In genomic region chr13:32001392-32001768, GRCh38 we compare ENCODE assay signal across 8 cellular contexts. TPM values are rescaled to one million over a fixed set of nuclear protein-coding genes. Genes with fewer than 3 reads are reported as not detected.
DNase-seq lines count a peak whose midpoint lies in the region; ATAC-seq and TF ChIP-seq lines count a peak whose summit lies in the region.

No MANE protein-coding gene starts in this region.

- H3K4me1 ChIP-seq in foreskin keratinocyte: no peaks in the 10 kb centered on the region

- no peak overlapping the region for H3K27ac ChIP-seq in foreskin keratinocyte

- TF ChIP-seq CTCF in foreskin keratinocyte (conservative IDR thresholded peaks at IDR 0.05) (peak; percentile 65), retinal pigment epithelial cell (conservative IDR thresholded peaks at IDR 0.05; ENCODE audit: low read depth, low read length) (peak; percentile 67)

- ATAC-seq in GM19467 (IDR thresholded peaks at IDR 0.05; ENCODE audit: unreplicated experiment): peak; percentile 75
- peak; percentile 88 for ATAC-seq in HG03565 (IDR thresholded peaks at IDR 0.05; ENCODE audit: unreplicated experiment)
- ATAC-seq in foreskin keratinocyte: peak; percentile 83

- no peak overlapping the region for H3K4me3 ChIP-seq in retinal pigment epithelial cell (ENCODE audit: low read length)

- DNase-seq in NCI-H1417 (lab: John Stamatoyannopoulos, UW): peak in 2 of 3 experiments; percentile 1 to 34
- no peak for DNase-seq in NCI-H1417 treated with DMSO at 0.1 percent for 48 hours (lab: John Stamatoyannopoulos, UW)
- DNase-seq in SKM-1 treated with dmso at 0.1 percent for 144 hours (lab: John Stamatoyannopoulos, UW; ENCODE audit: unreplicated experiment): peak; percentile 81
- DNase-seq in foreskin keratinocyte: peak in 1 of 2 donors; percentile 44
- DNase-seq in retinal pigment epithelial cell (ENCODE audit: low read depth): no peak
- no peak for DNase-seq in inferior parietal cortex (ENCODE audit: extremely low spot score)

- no peaks in the 10 kb centered on the region for H3K27me3 ChIP-seq in foreskin keratinocyte

RNA-seq across cellular contexts. Expression of gene FRY, which starts 30.2 kb away (rescaled TPM):
- total RNA-seq in foreskin keratinocyte: 0.21 and 0.48 TPM in 2 replicates
- 0.04 and 0.19 TPM in 2 replicates for polyA plus RNA-seq in foreskin keratinocyte

Comparison
In these comparisons a context has a peak if more than half of its experiments do, and no peak if none do; other contexts are left out.
1. DNase-seq: peak in NCI-H1417 (2 of 3) and SKM-1 treated with dmso at 0.1 percent for 144 hours (single experiment); none in NCI-H1417 treated with DMSO at 0.1 percent for 48 hours (single experiment), retinal pigment epithelial cell (single experiment) and inferior parietal cortex (single experiment).
2. Peak in every context shown above with its lines, with median percentiles within 50 percentile points of each other: ATAC-seq.